Comparison of ENCODE assay signal across 16 cellular contexts in genomic region chr10:47026301-47027107, GRCh38.
DNase-seq lines count a peak whose midpoint lies in the region; ATAC-seq and TF ChIP-seq lines count a peak whose summit lies in the region.
"Had no signal": no experiment of that assay in that cellular context is flagged by ENCODE, and none has a peak within 500 bp of the region (broad histone marks: within the 10 kb centered on the region; RNA-seq: fewer than 3 reads in every experiment).

No MANE protein-coding gene starts in this region.

- H3K36me3 ChIP-seq in adipocyte (ENCODE audit: control insufficient read depth, insufficient read depth, low read length, severe bottlenecking), result no peaks in the 10 kb centered on the region
- H3K36me3 ChIP-seq in lower lobe of right lung, result no peaks in the 10 kb centered on the region
- H3K36me3 ChIP-seq in transverse colon, result no peaks in the 10 kb centered on the region
- H3K36me3 ChIP-seq: breast epithelium, upper lobe of left lung had no signal

- WGBS in transverse colon (ENCODE audit: low coverage in 1 of 2), 2 donors, result 93% methylated on average over 11 of the region's 11 CpGs; no CpG with 5 or more reads in 1 of the 2 donors

- intact Hi-C loops in Right ventricle myocardium superior (cut with DNase I), result loop anchor here (5.0 kb wide), 1 partner anchor 286 kb away; no protein-coding TSS in a partner anchor
- intact Hi-C loops in left ventricle myocardium superior (cut with micrococcal nuclease), result loop anchor here (10.0 kb wide), 1 partner anchor 288 kb away; no protein-coding TSS in a partner anchor
- intact Hi-C loops in lower lobe of right lung (cut with DNase I), result no loop called here
- intact Hi-C loops in transverse colon (cut with DNase I; ENCODE audit: low total_unique reads), result no loop called here

- no peak for TF ChIP-seq POLR2A in transverse colon (IDR thresholded peaks at IDR 0.05)

- H3K9ac ChIP-seq in adipocyte (ENCODE audit: low read length), result peak overlapping the region; percentile 46

- H3K27ac ChIP-seq in lower lobe of right lung (no peak overlapping the region), transverse colon (no peak overlapping the region)
- H3K27ac ChIP-seq: upper lobe of left lung had no signal

- H3K4me1 ChIP-seq in adipocyte (ENCODE audit: control insufficient read depth, insufficient read depth, low read length) (peaks cover 49% of the 10 kb centered on the region), lower lobe of right lung (no peaks in the 10 kb centered on the region), transverse colon (no peaks in the 10 kb centered on the region)
- H3K4me1 ChIP-seq: breast epithelium, upper lobe of left lung had no signal

- H3K9me3 ChIP-seq in adipocyte (ENCODE audit: control insufficient read depth, low read length), result no peaks in the 10 kb centered on the region
- no peaks in the 10 kb centered on the region for H3K9me3 ChIP-seq in lower lobe of right lung
- no peaks in the 10 kb centered on the region for H3K9me3 ChIP-seq in transverse colon
- H3K9me3 ChIP-seq: breast epithelium, upper lobe of left lung had no signal

- TF ChIP-seq CTCF in lower lobe of right lung (IDR thresholded peaks at IDR 0.05) (no peak), transverse colon (IDR thresholded peaks at IDR 0.05) (no peak)

- peak; percentile 35 for DNase-seq in Right ventricle myocardium superior
- DNase-seq in left ventricle myocardium superior, result no peak
- DNase-seq in adipocyte (ENCODE audit: low read depth), result no peak
- peak; percentile 31 for DNase-seq in lower lobe of right lung
- DNase-seq in transverse colon, result peak; percentile 5
- DNase-seq: activated naive CD8-positive, alpha-beta T cell treated with anti-CD3 and anti-CD28 coated beads, Interleukin-2, amount 10 ng/mL, durations not matched to agents 7 days and 5 days; activated T-cell treated with anti-CD3 and anti-CD28 coated beads, Interleukin-2, amount 50 U/mL, for 1 hour; effector CD8-positive, alpha-beta T cell; NCI-H146; stimulated activated naive B cell treated with anti-CD40 and anti-IgM and Interleukin-4, amounts not matched to agents 10 μg/mL and 1 μg/mL and 100 μg/mL, for 72 hours; T1000 had no signal

- no peak overlapping the region for H3K4me3 ChIP-seq in adipocyte (ENCODE audit: low read length)
- H3K4me3 ChIP-seq in lower lobe of right lung, result no peak overlapping the region
- H3K4me3 ChIP-seq in transverse colon, result no peak overlapping the region
- H3K4me3 ChIP-seq: breast epithelium, upper lobe of left lung had no signal

- H3K27me3 ChIP-seq in adipocyte (replicated peaks; ENCODE audit: control insufficient read depth, insufficient read depth, low read length), result no peaks in the 10 kb centered on the region
- H3K27me3 ChIP-seq in lower lobe of right lung (ENCODE audit: low read depth), result no peaks in the 10 kb centered on the region
- H3K27me3 ChIP-seq in transverse colon, result no peaks in the 10 kb centered on the region
- H3K27me3 ChIP-seq: breast epithelium, upper lobe of left lung had no signal

- in situ Hi-C loops in transverse colon (cut with MboI; ENCODE audit: low pct_ligation_motif_present in 1 of 4, low pct_unique_long_range_greater_than_20kb in 1 of 4, low sequenced_read_pairs in 3 of 4), result loop anchor here in 2 of 4 donors (10.0 to 25.0 kb wide), 2 partner anchors 286 to 288 kb away; partner anchors contain the start of genes GDF10 (in 1 of the 2) and GDF2 (in 1 of the 2)

- no peak for TF ChIP-seq EP300 in transverse colon (IDR thresholded peaks at IDR 0.05; ENCODE audit: low read depth)

- ATAC-seq in Right ventricle myocardium superior (ENCODE audit: poor library complexity) (no peak), left ventricle myocardium superior (no peak), lower lobe of right lung (no peak), HG03457 (IDR thresholded peaks at IDR 0.05; ENCODE audit: unreplicated experiment) (no peak), HG02763 (IDR thresholded peaks at IDR 0.05; ENCODE audit: unreplicated experiment) (no peak), GM21360 (IDR thresholded peaks at IDR 0.05; ENCODE audit: unreplicated experiment) (no peak)
- ATAC-seq: stimulated activated naive B cell treated with anti-CD40 and anti-IgM and Interleukin-4, amounts not matched to agents 10 μg/mL and 1 μg/mL and 100 μg/mL, for 72 hours had no signal

Comparison
In these comparisons a context has a peak if more than half of its experiments do, and no peak if none do; other contexts are left out.
1. DNase-seq: peak in Right ventricle myocardium superior (single experiment), lower lobe of right lung (single experiment) and transverse colon (single experiment); none in left ventricle myocardium superior (single experiment) and adipocyte (single experiment).
2. intact Hi-C loops: an anchor here in Right ventricle myocardium superior (5.0 kb wide) and left ventricle myocardium superior (10.0 kb wide); none called in lower lobe of right lung and transverse colon.